12 cellular contexts compared by ENCODE assay signal in the genomic region with DNA sequence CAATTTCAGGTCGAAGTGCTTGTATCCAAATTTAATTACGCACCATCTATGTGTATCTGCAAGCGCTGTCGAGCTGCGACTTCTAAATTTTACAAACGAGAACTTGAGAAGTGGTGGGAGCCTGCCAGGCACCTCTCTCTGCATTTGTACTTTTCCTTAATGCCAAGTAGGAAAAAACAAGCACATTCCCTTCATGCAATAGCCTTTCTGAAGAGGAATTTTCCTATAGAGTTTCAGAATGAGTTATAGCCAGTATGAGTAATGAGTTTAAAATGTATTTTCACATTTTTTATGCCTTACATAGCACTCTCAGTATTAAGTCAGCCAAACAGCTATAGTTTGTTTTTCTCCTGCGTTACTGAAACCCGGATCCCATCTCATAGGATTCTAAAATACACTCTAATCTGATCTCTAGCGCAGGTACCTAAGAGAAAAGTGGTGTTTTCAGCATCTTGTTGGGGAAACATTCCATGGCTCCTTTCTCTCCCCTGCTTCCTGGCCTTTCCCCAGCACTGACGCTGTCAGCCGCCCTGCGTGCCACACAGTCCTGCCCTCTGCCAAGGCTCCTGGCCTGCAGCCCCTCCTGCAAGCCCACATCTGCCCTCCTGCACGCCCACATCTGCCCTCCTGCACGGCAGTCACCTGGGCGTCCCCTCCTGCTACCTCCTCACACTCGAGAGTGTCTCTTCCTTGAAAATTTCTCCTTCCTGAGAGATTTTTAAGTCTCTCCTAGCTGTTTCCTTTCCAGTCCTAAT.
DNase-seq lines count a peak whose midpoint lies in the region; ATAC-seq and TF ChIP-seq lines count a peak whose summit lies in the region.
"Had no signal": no experiment of that assay in that cellular context is flagged by ENCODE, and none has a peak within 500 bp of the region (broad histone marks: within the 10 kb centered on the region; RNA-seq: fewer than 3 reads in every experiment).

No MANE protein-coding gene starts in this region.

- H3K4me3 Mint-ChIP-seq in activated T-cell treated with anti-CD3 and anti-CD28 coated beads, Interleukin-2, amount 50 U/mL, for 24 hours = no peak overlapping the region
- H3K4me3 Mint-ChIP-seq: activated CD4-positive, alpha-beta T cell treated with anti-CD3 and anti-CD28 coated beads, Interleukin-2, amount 10 ng/mL, durations not matched to agents 7 days and 5 days had no signal

- H3K36me3 ChIP-seq in upper lobe of right lung = no peaks in the 10 kb centered on the region
- H3K36me3 ChIP-seq: neutrophil, tibial nerve had no signal

- no peak overlapping the region for H3K27ac Mint-ChIP-seq in activated T-cell treated with anti-CD3 and anti-CD28 coated beads, Interleukin-2, amount 50 U/mL, for 24 hours
- H3K27ac Mint-ChIP-seq: activated CD4-positive, alpha-beta T cell treated with anti-CD3 and anti-CD28 coated beads, Interleukin-2, amount 10 ng/mL, durations not matched to agents 7 days and 5 days had no signal

- H3K4me3 ChIP-seq in upper lobe of right lung = no peak overlapping the region
- H3K4me3 ChIP-seq: tibial nerve had no signal

- peaks cover 30% of the 10 kb centered on the region for H3K27me3 Mint-ChIP-seq in activated T-cell treated with anti-CD3 and anti-CD28 coated beads, Interleukin-2, amount 50 U/mL, for 24 hours

- no peak for TF ChIP-seq CTCF in upper lobe of right lung (IDR thresholded peaks at IDR 0.05)

- intact Hi-C loops in upper lobe of right lung (cut with DNase I) = no loop called here

- no peaks in the 10 kb centered on the region for H3K9me3 Mint-ChIP-seq in activated T-cell treated with anti-CD3 and anti-CD28 coated beads, Interleukin-2, amount 50 U/mL, for 24 hours
- H3K9me3 Mint-ChIP-seq: activated CD4-positive, alpha-beta T cell treated with anti-CD3 and anti-CD28 coated beads, Interleukin-2, amount 10 ng/mL, durations not matched to agents 7 days and 5 days had no signal

- peaks cover 10% of the 10 kb centered on the region for H3K4me1 ChIP-seq in upper lobe of right lung

- peak overlapping the region; percentile 57 for H3K27ac ChIP-seq in cingulate gyrus (ENCODE audit: low read depth, low read length)
- H3K27ac ChIP-seq in upper lobe of right lung = peak overlapping the region; percentile 63
- H3K27ac ChIP-seq: neutrophil, tibial nerve had no signal

- DNase-seq in LHCN-M2 (ENCODE audit: low read depth) (peak; percentile 85), lung microvascular endothelial cell (ENCODE audit: low read depth in 2 of 2) (peak; percentile 43 to 53), upper lobe of right lung (peak; percentile 66)
- no peak for DNase-seq in activated T-cell treated with anti-CD3 and anti-CD28 coated beads, Interleukin-2, amount 50 U/mL, for 24 hours
- DNase-seq: activated CD4-positive, alpha-beta T cell treated with anti-CD3 and anti-CD28 coated beads, Interleukin-2, amount 10 ng/mL, durations not matched to agents 7 days and 5 days; NCI-H2227 treated with DMSO at 0.1 percent for 48 hours had no signal

- ATAC-seq in upper lobe of right lung (peak; percentile 42), GM21515 (IDR thresholded peaks at IDR 0.05; ENCODE audit: unreplicated experiment) (no peak), HG02642 (IDR thresholded peaks at IDR 0.05; ENCODE audit: poor library complexity, unreplicated experiment) (no peak), GM18867 (IDR thresholded peaks at IDR 0.05; ENCODE audit: unreplicated experiment) (no peak)

- H3K27me3 ChIP-seq in upper lobe of right lung = no peaks in the 10 kb centered on the region
- H3K27me3 ChIP-seq: neutrophil, tibial nerve had no signal

- H3K4me1 Mint-ChIP-seq in activated T-cell treated with anti-CD3 and anti-CD28 coated beads, Interleukin-2, amount 50 U/mL, for 24 hours (ENCODE audit: low read depth) = peaks cover 2% of the 10 kb centered on the region
- H3K4me1 Mint-ChIP-seq: activated CD4-positive, alpha-beta T cell treated with anti-CD3 and anti-CD28 coated beads, Interleukin-2, amount 10 ng/mL, durations not matched to agents 7 days and 5 days had no signal

- no peaks in the 10 kb centered on the region for H3K36me3 Mint-ChIP-seq in activated T-cell treated with anti-CD3 and anti-CD28 coated beads, Interleukin-2, amount 50 U/mL, for 24 hours (ENCODE audit: low read depth)

- H3K9me3 ChIP-seq in upper lobe of right lung = no peaks in the 10 kb centered on the region
- H3K9me3 ChIP-seq: neutrophil, tibial nerve had no signal
